9 cellular contexts compared by ENCODE assay signal in genomic region chr3:135736740-135737139, GRCh38.
DNase-seq lines count a peak whose midpoint lies in the region; ATAC-seq lines count a peak whose summit lies in the region.
"Had no signal": no experiment of that assay in that cellular context is flagged by ENCODE, and none has a peak within 500 bp of the region (broad histone marks: within the 10 kb centered on the region; RNA-seq: fewer than 3 reads in every experiment).

No MANE protein-coding gene starts in this region.

- no peak overlapping the region for H3K4me2 ChIP-seq in GM23248 (ENCODE audit: unreplicated experiment)

- H3K9me3 ChIP-seq in GM23248 (ENCODE audit: low read depth) (no peaks in the 10 kb centered on the region), iPS DF 6.9 (ENCODE audit: control insufficient read depth, insufficient read depth, low read length) (no peaks in the 10 kb centered on the region)

- H3K36me3 ChIP-seq in GM23248 (ENCODE audit: low read depth) = no peaks in the 10 kb centered on the region
- no peaks in the 10 kb centered on the region for H3K36me3 ChIP-seq in iPS DF 6.9 (ENCODE audit: control insufficient read depth, insufficient read depth, low read length)

- no peak overlapping the region for H3K4me3 ChIP-seq in GM23248
- no peak overlapping the region for H3K4me3 ChIP-seq in iPS DF 6.9 (ENCODE audit: low read length)

- H3F3A ChIP-seq in GM23248 (ENCODE audit: insufficient read depth) = no peaks in the 10 kb centered on the region

- DNase-seq in COR-L47 (lab: John Stamatoyannopoulos, UW) = peak; percentile 43
- DNase-seq in GM23248 = peak; percentile 29
- peak; percentile 41 for DNase-seq in OCI-M1 (lab: John Stamatoyannopoulos, UW)
- peak; percentile 74 for DNase-seq in iPS DF 6.9 (ENCODE audit: low read depth, low spot score)
- no peak for DNase-seq in NCI-H2171 treated with DMSO at 0.1 percent for 48 hours (lab: John Stamatoyannopoulos, UW)
- no peak for DNase-seq in T-helper 1 cell
- no peak for DNase-seq in central memory CD4-positive, alpha-beta T cell
- DNase-seq: NCI-H1436 had no signal

- in situ Hi-C loops in GM23248 (cut with MboI) = no loop called here

- 51 to 56% methylated on average over 6 of the region's 6 CpGs for whole genome bisulfite sequencing in GM23248 (ENCODE audit: low coverage in 1 of 2, low lambda C conversion rate in 2 of 2, missing lambda C conversion rate in 2 of 2), 2 experiments
- no CpG with 5 or more reads among the region's 6 CpGs for WGBS in iPS DF 6.9 (ENCODE audit: insufficient coverage, insufficient read length)

- no peaks in the 10 kb centered on the region for H4K20me1 ChIP-seq in GM23248 (ENCODE audit: insufficient read depth)

- H3K9ac ChIP-seq in GM23248 = no peak overlapping the region

- no peaks in the 10 kb centered on the region for H3K4me1 ChIP-seq in GM23248 (ENCODE audit: insufficient read depth)
- H3K4me1 ChIP-seq in iPS DF 6.9 (ENCODE audit: control insufficient read depth, insufficient read depth, low read length) = no peaks in the 10 kb centered on the region

- H3K27me3 ChIP-seq in GM23248 (replicated peaks; ENCODE audit: insufficient read depth) (no peaks in the 10 kb centered on the region), iPS DF 6.9 (ENCODE audit: control insufficient read depth, insufficient read depth, low read length) (no peaks in the 10 kb centered on the region)

- H3K79me2 ChIP-seq in GM23248 (ENCODE audit: insufficient read depth) = no peaks in the 10 kb centered on the region

- no peak for ATAC-seq in GM19035 (IDR thresholded peaks at IDR 0.05; ENCODE audit: unreplicated experiment)

- H3K27ac ChIP-seq in GM23248 = no peak overlapping the region
- no peak overlapping the region for H3K27ac ChIP-seq in iPS DF 6.9 (ENCODE audit: low read length)

- H3K9me2 ChIP-seq in GM23248 (ENCODE audit: insufficient read depth) = no peaks in the 10 kb centered on the region

- H2AFZ ChIP-seq in GM23248 = no peak overlapping the region

Comparison
In these comparisons a context has a peak if more than half of its experiments do, and no peak if none do; other contexts are left out.
1. DNase-seq: peak in COR-L47 (single experiment), GM23248 (single experiment), OCI-M1 (single experiment) and iPS DF 6.9 (single experiment); none in NCI-H2171 treated with DMSO at 0.1 percent for 48 hours (single experiment), T-helper 1 cell (0 of 5) and central memory CD4-positive, alpha-beta T cell (single experiment).